ENCODE assay signal across 22 cellular contexts in the genomic region with DNA sequence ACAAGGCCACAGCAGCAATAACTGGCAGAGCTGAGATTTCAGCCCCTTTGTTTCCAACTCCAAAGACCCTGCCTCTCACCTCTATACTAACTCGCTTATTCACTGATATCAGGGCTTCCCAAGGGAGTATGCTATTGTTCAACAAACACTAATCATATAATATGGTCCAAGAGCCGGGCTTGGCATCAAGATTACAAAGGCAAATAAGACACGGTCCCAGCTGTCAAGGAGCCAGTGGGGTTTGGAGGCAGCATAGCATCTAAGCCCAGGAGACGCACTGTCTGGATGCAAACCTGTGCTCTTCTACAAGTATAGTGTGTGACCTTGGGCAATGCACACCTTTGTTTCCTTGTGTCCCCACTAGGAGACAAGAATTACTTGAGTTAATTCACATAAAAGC.
"Had no signal": no experiment of that assay in that cellular context is flagged by ENCODE, and none has a peak within 500 bp of the region (broad histone marks: within the 10 kb centered on the region; RNA-seq: fewer than 3 reads in every experiment).

No MANE protein-coding gene starts in this region.

- H3K27ac Mint-ChIP-seq: activated B cell treated with CpG ODN at 0.5 μM for 24 hours; activated naive CD8-positive, alpha-beta T cell treated with anti-CD3 and anti-CD28 coated beads for 36 hours; mesothelial cell of epicardium; natural killer cell had no signal

- H3K27me3 Mint-ChIP-seq: activated B cell treated with CpG ODN at 0.5 μM for 24 hours; activated naive CD8-positive, alpha-beta T cell treated with anti-CD3 and anti-CD28 coated beads for 36 hours had no signal

- H3K4me1 Mint-ChIP-seq: activated B cell treated with CpG ODN at 0.5 μM for 24 hours; activated naive CD8-positive, alpha-beta T cell treated with anti-CD3 and anti-CD28 coated beads for 36 hours; mesothelial cell of epicardium had no signal

- ATAC-seq: gastroesophageal sphincter; left ventricle myocardium superior; natural killer cell; stimulated activated naive CD8-positive, alpha-beta T cell treated with anti-CD3 and anti-CD28 coated beads, Interleukin-15, Interleukin-2, amounts not matched to agents 100 U/mL and 50 U/mL, for 24 hours had no signal

- H3K27me3 ChIP-seq: esophagus squamous epithelium, gastroesophageal sphincter, right atrium auricular region, tibial artery had no signal

- DNase-seq: activated B cell treated with CpG ODN at 0.5 μM for 24 hours; activated CD4-positive, alpha-beta T cell treated with anti-CD3 and anti-CD28 coated beads for 4 hours; activated CD4-positive, alpha-beta T cell treated with anti-CD3 and anti-CD28 coated beads, Interleukin-2, amount 50 U/mL, for 48 hours; activated CD8-positive, alpha-beta memory T cell treated with anti-CD3 and anti-CD28 coated beads, Interleukin-2, amount 50 U/mL, for 48 hours; activated naive CD4-positive, alpha-beta T cell treated with Interleukin-2 at 50 U/mL for 16 hours; activated naive CD8-positive, alpha-beta T cell treated with anti-CD3 and anti-CD28 coated beads for 36 hours; activated T-cell treated with anti-CD3 and anti-CD28 coated beads, Interleukin-2, amount 50 U/mL, for 48 hours; cortex of kidney; endodermal cell; esophagus squamous epithelium; head of caudate nucleus; left ventricle myocardium superior; mammary epithelial cell; natural killer cell; stimulated activated CD4-positive, alpha-beta T cell treated with anti-CD3 and anti-CD28 coated beads, Interleukin-12 subunit alpha, Interleukin-12 subunit beta, amount 100 ng/mL, for 4 hours; stimulated activated CD4-positive, alpha-beta T cell treated with anti-CD3 and anti-CD28 coated beads, Interleukin-4, amount 100 ng/mL, for 4 hours; stimulated activated naive CD8-positive, alpha-beta T cell treated with anti-CD3 and anti-CD28 coated beads, Interleukin-15, Interleukin-2, amounts not matched to agents 100 U/mL and 50 U/mL, for 24 hours; tibial artery had no signal

- H3K9me3 ChIP-seq: esophagus squamous epithelium, gastroesophageal sphincter, prostate gland, right atrium auricular region, tibial artery had no signal

- H3K4me1 ChIP-seq: gastroesophageal sphincter, prostate gland, right atrium auricular region, tibial artery had no signal

- H3K9me3 Mint-ChIP-seq: natural killer cell had no signal

- H3K36me3 ChIP-seq: prostate gland had no signal

- H3K36me3 Mint-ChIP-seq: natural killer cell had no signal

- H3K4me3 ChIP-seq: esophagus squamous epithelium, gastroesophageal sphincter, prostate gland, right atrium auricular region, tibial artery had no signal

- H3K27ac ChIP-seq: esophagus squamous epithelium, gastroesophageal sphincter, prostate gland, right atrium auricular region, tibial artery had no signal

- H3K4me3 Mint-ChIP-seq: activated B cell treated with CpG ODN at 0.5 μM for 24 hours; activated naive CD8-positive, alpha-beta T cell treated with anti-CD3 and anti-CD28 coated beads for 36 hours; endodermal cell; mesothelial cell of epicardium; natural killer cell had no signal
